In the genomic region with DNA sequence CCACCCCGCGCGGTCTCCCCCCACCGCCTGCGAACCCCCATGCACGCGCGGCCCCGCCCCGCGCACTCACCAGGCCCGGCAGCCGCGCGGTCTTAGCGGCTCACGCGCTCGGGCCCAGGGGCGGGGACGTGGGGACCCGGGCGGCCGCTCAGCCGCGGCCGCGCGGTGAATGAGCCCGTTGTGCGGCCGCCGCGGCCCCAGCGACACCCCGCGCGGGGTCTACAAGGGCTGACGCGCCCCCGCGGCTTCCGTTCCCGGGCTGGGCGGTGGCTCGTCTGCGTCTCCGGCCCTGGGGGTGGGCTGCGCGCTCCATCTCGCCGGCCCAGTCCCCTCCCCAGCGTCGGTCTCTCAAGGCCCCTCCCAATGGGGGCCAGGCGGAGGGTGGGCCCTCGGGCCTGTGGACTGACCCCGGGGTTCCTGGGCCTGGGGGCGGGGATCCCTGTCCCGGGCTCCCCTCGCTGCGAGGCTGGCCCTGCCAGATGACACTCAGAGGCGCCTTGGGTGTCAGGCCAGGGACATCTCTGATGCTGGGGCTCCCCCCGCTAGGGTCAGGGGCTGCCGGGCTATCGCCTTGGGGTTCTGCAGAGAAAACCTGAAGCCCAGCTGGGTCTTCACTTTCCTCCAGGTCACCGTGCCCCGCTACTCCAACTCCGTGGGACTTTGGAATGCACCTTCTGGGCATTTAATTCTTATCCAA, we compare ENCODE assay signal across 10 cellular contexts. TPM values are rescaled to one million over a fixed set of nuclear protein-coding genes. Genes with fewer than 3 reads are reported as not detected.
DNase-seq lines count a peak whose midpoint lies in the region; ATAC-seq, FAIRE-seq and TF ChIP-seq lines count a peak whose summit lies in the region.
"Had no signal": no experiment of that assay in that cellular context is flagged by ENCODE, and none has a peak within 500 bp of the region (broad histone marks: within the 10 kb centered on the region; RNA-seq: fewer than 3 reads in every experiment).

No MANE protein-coding gene starts in this region.

- intact Hi-C loops in Panc1 (cut with micrococcal nuclease; ENCODE audit: unreplicated experiment), result no loop called here
- intact Hi-C loops in left colon (cut with DNase I, micrococcal nuclease), result no loop called here
- intact Hi-C loops in activated T-helper 2 cell treated with anti-CD3 and anti-CD28 coated beads, Interferon-gamma antibody, Interleukin-2, Interleukin-4, amounts not matched to agents 10 μg/mL and 5 μg/mL and 100 μg/mL, durations not matched to agents 14 hours and 24 hours and 36 hours (cut with micrococcal nuclease), result no loop called here

- no peaks in the 10 kb centered on the region for H3K9me3 Mint-ChIP-seq in activated T-helper 2 cell treated with anti-CD3 and anti-CD28 coated beads, Interferon-gamma antibody, Interleukin-2, Interleukin-4, amounts not matched to agents 10 μg/mL and 5 μg/mL and 100 μg/mL, durations not matched to agents 14 hours and 24 hours and 36 hours
- H3K9me3 Mint-ChIP-seq: dendritic cell treated with granulocyte-macrophage colony-stimulating factor and Interleukin-4, amounts not matched to agents 40 ng/mL and 50 ng/mL, for 4 days had no signal

- H3K4me2 ChIP-seq in BLaER1, result peak overlapping the region; percentile 71
- peak overlapping the region; percentile 69 for H3K4me2 ChIP-seq in neuronal stem cell (ENCODE audit: insufficient read depth, low read length, poor library complexity, severe bottlenecking)

- no peak for FAIRE-seq in GM19239 (lab: Jason Lieb, UNC)

- H2BK12ac ChIP-seq in neuronal stem cell (ENCODE audit: low read length), result no peak overlapping the region

- in situ Hi-C loops in Panc1 (cut with HindIII; ENCODE audit: low pct_unique_long_range_greater_than_20kb, low sequenced_read_pairs), result no loop called here

- H3K27ac Mint-ChIP-seq in activated T-helper 2 cell treated with anti-CD3 and anti-CD28 coated beads, Interferon-gamma antibody, Interleukin-2, Interleukin-4, amounts not matched to agents 10 μg/mL and 5 μg/mL and 100 μg/mL, durations not matched to agents 14 hours and 24 hours and 36 hours, result no peak overlapping the region
- H3K27ac Mint-ChIP-seq: dendritic cell treated with granulocyte-macrophage colony-stimulating factor and Interleukin-4, amounts not matched to agents 40 ng/mL and 50 ng/mL, for 4 days had no signal

- TF ChIP-seq CTCF in Panc1 (IDR thresholded peaks at IDR 0.05), result no peak

- peaks cover 91% of the 10 kb centered on the region for H4K20me1 ChIP-seq in BLaER1

- peaks cover 32% of the 10 kb centered on the region for H3K27me3 Mint-ChIP-seq in activated T-helper 2 cell treated with anti-CD3 and anti-CD28 coated beads, Interferon-gamma antibody, Interleukin-2, Interleukin-4, amounts not matched to agents 10 μg/mL and 5 μg/mL and 100 μg/mL, durations not matched to agents 14 hours and 24 hours and 36 hours (ENCODE audit: low read depth)

- peak overlapping the region; percentile 91 for H3K18ac ChIP-seq in neuronal stem cell (ENCODE audit: low read length)

- H3K4me1 Mint-ChIP-seq in activated T-helper 2 cell treated with anti-CD3 and anti-CD28 coated beads, Interferon-gamma antibody, Interleukin-2, Interleukin-4, amounts not matched to agents 10 μg/mL and 5 μg/mL and 100 μg/mL, durations not matched to agents 14 hours and 24 hours and 36 hours (ENCODE audit: low read depth), result no peaks in the 10 kb centered on the region

- H2AFZ ChIP-seq in neuronal stem cell (ENCODE audit: low read length), result peak overlapping the region; percentile 88

- peaks cover 77% of the 10 kb centered on the region for H3K27me3 ChIP-seq in BLaER1
- H3K27me3 ChIP-seq in Panc1 (ENCODE audit: control insufficient read depth, insufficient read depth, low read length), result no peaks in the 10 kb centered on the region
- H3K27me3 ChIP-seq in neuronal stem cell (ENCODE audit: control insufficient read depth in 3 of 3, insufficient read depth in 3 of 3, low read depth in 1 of 3, low read length in 3 of 3), result peaks cover 20 to 65% (median 59%) of the 10 kb centered on the region in 3 experiments

- H3K23ac ChIP-seq in neuronal stem cell (ENCODE audit: low read depth, low read length, poor library complexity), result peak overlapping the region; percentile 80

- H3K9ac ChIP-seq in BLaER1 (no peak overlapping the region), neuronal stem cell (ENCODE audit: low read depth, low read length, poor library complexity) (no peak overlapping the region)

- H3K4me1 ChIP-seq in BLaER1 (peaks cover 26% of the 10 kb centered on the region), Panc1 (ENCODE audit: control insufficient read depth, insufficient read depth, low read length) (peaks cover 14% of the 10 kb centered on the region), neuronal stem cell (ENCODE audit: control insufficient read depth in 2 of 2, insufficient read depth in 1 of 2, low read depth in 1 of 2, low read length in 2 of 2) (peaks cover 6 to 16% of the 10 kb centered on the region in 2 donors)

- no peak overlapping the region for H4K91ac ChIP-seq in neuronal stem cell (ENCODE audit: low read depth, low read length, poor library complexity)

- peaks cover 2% of the 10 kb centered on the region for H3K79me1 ChIP-seq in neuronal stem cell (ENCODE audit: low read depth, low read length)

- H3K9me3 ChIP-seq in BLaER1 (peaks cover 9% of the 10 kb centered on the region; the same call in 1 of the 2 replicates), Panc1 (ENCODE audit: control insufficient read depth, insufficient read depth, low read depth, low read length) (no peaks in the 10 kb centered on the region), neuronal stem cell (replicated peaks in 1 of 2; ENCODE audit: control insufficient read depth in 2 of 2, insufficient read depth in 1 of 2, low read depth in 1 of 2, low read length in 2 of 2) (peaks cover 2 to 6% of the 10 kb centered on the region in 2 donors)

- H3K27ac ChIP-seq in BLaER1, result no peak overlapping the region
- H3K27ac ChIP-seq in Panc1 (ENCODE audit: low read length), result no peak overlapping the region
- no peak overlapping the region for H3K27ac ChIP-seq in neuronal stem cell (replicated peaks; ENCODE audit: low read length)

- H3K4me3 ChIP-seq in BLaER1, result peak overlapping the region; percentile 58
- H3K4me3 ChIP-seq in Panc1 (ENCODE audit: low read depth in 2 of 2, low read length in 2 of 2), result peak overlapping the region; percentile 34 to 38
- H3K4me3 ChIP-seq in neuronal stem cell (ENCODE audit: low read length in 2 of 2), result peak overlapping the region in 1 of 2 donors; percentile 74

- CTCF ChIA-PET in Panc1 (lab: Charles Lee), result no interaction called here

- H3K4me3 Mint-ChIP-seq in activated T-helper 2 cell treated with anti-CD3 and anti-CD28 coated beads, Interferon-gamma antibody, Interleukin-2, Interleukin-4, amounts not matched to agents 10 μg/mL and 5 μg/mL and 100 μg/mL, durations not matched to agents 14 hours and 24 hours and 36 hours (ENCODE audit: low read depth), result no peak overlapping the region
- H3K4me3 Mint-ChIP-seq: dendritic cell treated with granulocyte-macrophage colony-stimulating factor and Interleukin-4, amounts not matched to agents 40 ng/mL and 50 ng/mL, for 4 days had no signal

- no peak overlapping the region for H4K8ac ChIP-seq in neuronal stem cell (ENCODE audit: low read depth, low read length)

- peak overlapping the region; percentile 53 for H2AK5ac ChIP-seq in neuronal stem cell (ENCODE audit: low read depth, low read length)

- 0 out of 2 replicates have a peak, but pooled peaks cover under 1% of the 10 kb centered on the region for H3K36me3 ChIP-seq in BLaER1
- H3K36me3 ChIP-seq in Panc1 (ENCODE audit: control insufficient read depth, insufficient read depth, low read length), result no peaks in the 10 kb centered on the region
- no peaks in the 10 kb centered on the region for H3K36me3 ChIP-seq in neuronal stem cell (replicated peaks in 1 of 2; ENCODE audit: control insufficient read depth in 2 of 2, insufficient read depth in 2 of 2, low read length in 2 of 2)

- POLR2A ChIA-PET in Panc1 (lab: Charles Lee), result no interaction called here

- WGBS in neuronal stem cell (ENCODE audit: extremely low coverage in 2 of 2, insufficient read length in 2 of 2, insufficient replicate concordance in 1 of 2), 2 donors, result no CpG with 5 or more reads among the region's 68 CpGs

- H3K36me3 Mint-ChIP-seq in activated T-helper 2 cell treated with anti-CD3 and anti-CD28 coated beads, Interferon-gamma antibody, Interleukin-2, Interleukin-4, amounts not matched to agents 10 μg/mL and 5 μg/mL and 100 μg/mL, durations not matched to agents 14 hours and 24 hours and 36 hours (ENCODE audit: low read depth), result no peaks in the 10 kb centered on the region

- DNase-seq in Panc1 (ENCODE audit: low read depth, low spot score) (no peak), globus pallidus (ENCODE audit: low spot score) (peak; percentile 48), neuronal stem cell (ENCODE audit: low spot score) (no peak), left colon (no peak), T-helper 1 cell (no peak), GM19239 (ENCODE audit: insufficient read length, low spot score) (no peak)
- no peak for DNase-seq in activated T-helper 2 cell treated with anti-CD3 and anti-CD28 coated beads, Interferon-gamma antibody, Interleukin-2, Interleukin-4, amounts not matched to agents 10 μg/mL and 5 μg/mL and 100 μg/mL, durations not matched to agents 14 hours and 24 hours and 36 hours (ENCODE audit: low spot score)
- DNase-seq: NCI-H1092 treated with DMSO at 0.1 percent for 48 hours had no signal

- H2BK120ac ChIP-seq in neuronal stem cell (ENCODE audit: low read depth, low read length), result peak overlapping the region; percentile 72

- peak overlapping the region; percentile 90 for H2BK5ac ChIP-seq in neuronal stem cell (ENCODE audit: low read length)

- ATAC-seq in Panc1 (peak; percentile 14; the same call in 1 of the 2 replicates), left colon (no peak)

- BruUV-seq in Panc1 (replicated peaks; lab: Mats Ljungman, UMichigan), result no TSS peak

- peak overlapping the region; percentile 71 for H3K14ac ChIP-seq in neuronal stem cell (ENCODE audit: low read length)

- H3K4ac ChIP-seq in neuronal stem cell (ENCODE audit: low read length), result no peak overlapping the region

- H2BK15ac ChIP-seq in neuronal stem cell (ENCODE audit: low read length), result no peak overlapping the region

RNA-seq across cellular contexts. Expression of a gene that starts 4.3 kb away (rescaled TPM):
- total RNA-seq in Panc1 (2021; ENCODE audit: unreplicated experiment), result 1.8 TPM
- polyA plus RNA-seq in Panc1 (2012; ENCODE audit: insufficient read length), result 3.2 TPM
- 0.13 TPM for polyA plus RNA-seq in neuronal stem cell (2013, experiment 1 of 2)
- polyA plus RNA-seq in neuronal stem cell (2013, experiment 2 of 2), result 0.15 TPM
- total RNA-seq in left colon, result 1 to 10 TPM; 1.6 to 2.0 TPM
- total RNA-seq in activated T-helper 2 cell treated with anti-CD3 and anti-CD28 coated beads, Interferon-gamma antibody, Interleukin-2, Interleukin-4, amounts not matched to agents 10 μg/mL and 5 μg/mL and 100 μg/mL, durations not matched to agents 14 hours and 24 hours and 36 hours, result 0.23 TPM in 1 of 2 replicates, not detected in the other

RNA-seq across cellular contexts. Expression of a gene that starts 10.7 kb away (rescaled TPM):
- total RNA-seq in Panc1 (2021; ENCODE audit: unreplicated experiment) (30.6 TPM), left colon (10 to 100 TPM; 28.7 to 40.9 TPM)
- polyA plus RNA-seq in Panc1 (2012; ENCODE audit: insufficient read length), result 28.5 TPM
- 6.9 TPM for polyA plus RNA-seq in neuronal stem cell (2013, experiment 1 of 2)
- polyA plus RNA-seq in neuronal stem cell (2013, experiment 2 of 2), result 5.7 TPM
- total RNA-seq in activated T-helper 2 cell treated with anti-CD3 and anti-CD28 coated beads, Interferon-gamma antibody, Interleukin-2, Interleukin-4, amounts not matched to agents 10 μg/mL and 5 μg/mL and 100 μg/mL, durations not matched to agents 14 hours and 24 hours and 36 hours, result 23.6 and 25.5 TPM in 2 replicates

RNA-seq across cellular contexts. Expression of a gene that starts 13.9 kb away (rescaled TPM):
- 43.1 TPM for total RNA-seq in Panc1 (2021; ENCODE audit: unreplicated experiment)
- polyA plus RNA-seq in Panc1 (2012; ENCODE audit: insufficient read length), result 57.6 TPM
- polyA plus RNA-seq in neuronal stem cell (2013, experiment 1 of 2), result 67.8 TPM
- polyA plus RNA-seq in neuronal stem cell (2013, experiment 2 of 2), result 66.3 TPM
- total RNA-seq in left colon, result 10 to 100 TPM; 17.0 to 17.2 TPM
- total RNA-seq in activated T-helper 2 cell treated with anti-CD3 and anti-CD28 coated beads, Interferon-gamma antibody, Interleukin-2, Interleukin-4, amounts not matched to agents 10 μg/mL and 5 μg/mL and 100 μg/mL, durations not matched to agents 14 hours and 24 hours and 36 hours, result 17.5 TPM in 2 replicates

RNA-seq across cellular contexts. Expression of a gene that starts 24.2 kb away (rescaled TPM):
- total RNA-seq in Panc1 (2021; ENCODE audit: unreplicated experiment) (12.2 TPM), left colon (10 to 100 TPM; 47.8 to 49.6 TPM)
- polyA plus RNA-seq in Panc1 (2012; ENCODE audit: insufficient read length), result 14.1 TPM
- polyA plus RNA-seq in neuronal stem cell (2013, experiment 1 of 2), result 5.4 TPM
- 5.2 TPM for polyA plus RNA-seq in neuronal stem cell (2013, experiment 2 of 2)
- total RNA-seq in activated T-helper 2 cell treated with anti-CD3 and anti-CD28 coated beads, Interferon-gamma antibody, Interleukin-2, Interleukin-4, amounts not matched to agents 10 μg/mL and 5 μg/mL and 100 μg/mL, durations not matched to agents 14 hours and 24 hours and 36 hours, result 13.0 and 14.4 TPM in 2 replicates
